ENCODE assay signal across 25 cellular contexts in genomic region chr5:180296778-180297177, GRCh38. TPM values are rescaled to one million over a fixed set of nuclear protein-coding genes. Genes with fewer than 3 reads are reported as not detected.
A peak's percentile ranks its signal among the peaks of the same experiment; 100 is the strongest.
DNase-seq lines count a peak whose midpoint lies in the region; FAIRE-seq and TF ChIP-seq lines count a peak whose summit lies in the region.
"Had no signal": no experiment of that assay in that cellular context is flagged by ENCODE, and none has a peak within 500 bp of the region (broad histone marks: within the 10 kb centered on the region; RNA-seq: fewer than 3 reads in every experiment).

No MANE protein-coding gene starts in this region.

- 64 to 73% methylated on average over 8 of the region's 8 CpGs for WGBS in tibial nerve, 2 donors

- in situ Hi-C loops in brain microvascular endothelial cell (cut with HindIII; ENCODE audit: low pct_ligation_motif_present, low sequenced_read_pairs) = no loop called here

- H3K4me3 Mint-ChIP-seq in nephron = peak overlapping the region in 2 of 3 experiments; percentile 38 to 40
- H3K4me3 Mint-ChIP-seq: activated CD8-positive, alpha-beta T cell treated with anti-CD3 and anti-CD28 coated beads for 36 hours; stimulated activated naive CD8-positive, alpha-beta T cell treated with anti-CD3 and anti-CD28 coated beads, Interleukin-15, Interleukin-2, amounts not matched to agents 100 ng/mL and 50 ng/mL, for 24 hours had no signal

- no peaks in the 10 kb centered on the region for H3K27me3 ChIP-seq in Karpas-422 (ENCODE audit: low read length)
- no peaks in the 10 kb centered on the region for H3K27me3 ChIP-seq in brain microvascular endothelial cell (replicated peaks)
- H3K27me3 ChIP-seq in tibial nerve = no peaks in the 10 kb centered on the region

- H3K27ac ChIP-seq in Karpas-422 (ENCODE audit: low read length) (no peak overlapping the region), brain microvascular endothelial cell (peak overlapping the region; percentile 41), tibial nerve (no peak overlapping the region)
- H3K27ac ChIP-seq: 22Rv1, prostate gland, RWPE1 had no signal

- no peak overlapping the region for H3K9ac ChIP-seq in Karpas-422 (ENCODE audit: low read length)

- H3K9me2 ChIP-seq in Karpas-422 (replicated peaks; ENCODE audit: insufficient read depth, low read length) = no peaks in the 10 kb centered on the region

- no peaks in the 10 kb centered on the region for H3K9me3 ChIP-seq in Karpas-422 (ENCODE audit: low read length)
- no peaks in the 10 kb centered on the region for H3K9me3 ChIP-seq in tibial nerve
- H3K9me3 ChIP-seq: neutrophil, prostate gland had no signal

- FAIRE-seq in H54 (lab: Jason Lieb, UNC) = no peak

- no peak for TF ChIP-seq EP300 in tibial nerve (IDR thresholded peaks at IDR 0.05)

- H3K27me3 Mint-ChIP-seq in nephron (ENCODE audit: low read depth) = peaks cover 3% of the 10 kb centered on the region

- H3K36me3 ChIP-seq in Karpas-422 (ENCODE audit: insufficient read depth, low read length) (no peaks in the 10 kb centered on the region), brain microvascular endothelial cell (replicated peaks) (peaks cover 15% of the 10 kb centered on the region), tibial nerve (peaks cover 0 to 14% (median 0%) of the 10 kb centered on the region in 3 donors)
- H3K36me3 ChIP-seq: neutrophil, prostate gland had no signal

- TF ChIP-seq CTCF in brain microvascular endothelial cell (IDR thresholded peaks at IDR 0.05; ENCODE audit: low read depth, low read length, missing control alignments) (peak; percentile 33), nephron (IDR thresholded peaks at IDR 0.05; ENCODE audit: unreplicated experiment in 3 of 3) (no peak), tibial nerve (IDR thresholded peaks at IDR 0.05) (no peak)

- H3K9me3 Mint-ChIP-seq in nephron = no peaks in the 10 kb centered on the region
- H3K9me3 Mint-ChIP-seq: activated CD8-positive, alpha-beta T cell treated with anti-CD3 and anti-CD28 coated beads for 36 hours; stimulated activated naive CD8-positive, alpha-beta T cell treated with anti-CD3 and anti-CD28 coated beads, Interleukin-15, Interleukin-2, amounts not matched to agents 100 ng/mL and 50 ng/mL, for 24 hours had no signal

- no peaks in the 10 kb centered on the region for H4K20me1 ChIP-seq in Karpas-422 (ENCODE audit: insufficient read depth, low read depth, low read length)

- H3K4me2 ChIP-seq in Karpas-422 (ENCODE audit: low read depth, low read length, poor library complexity, severe bottlenecking) = no peak overlapping the region

- no peak overlapping the region for H3K27ac Mint-ChIP-seq in nephron
- H3K27ac Mint-ChIP-seq: stimulated activated naive CD8-positive, alpha-beta T cell treated with anti-CD3 and anti-CD28 coated beads, Interleukin-15, Interleukin-2, amounts not matched to agents 100 ng/mL and 50 ng/mL, for 24 hours had no signal

- H3K4me3 ChIP-seq in Karpas-422 (ENCODE audit: low read length) (no peak overlapping the region), brain microvascular endothelial cell (ENCODE audit: low read depth, low read length) (no peak overlapping the region), tibial nerve (no peak overlapping the region)
- H3K4me3 ChIP-seq: prostate gland had no signal

- peaks cover 14% of the 10 kb centered on the region for H3K4me1 Mint-ChIP-seq in nephron

- H3K4me1 ChIP-seq in Karpas-422 (ENCODE audit: low read length) (peaks cover 12% of the 10 kb centered on the region), tibial nerve (peaks cover 0 to 9% (median 5%) of the 10 kb centered on the region in 4 donors)
- H3K4me1 ChIP-seq: prostate gland had no signal

- peaks cover 10% of the 10 kb centered on the region for H3K36me3 Mint-ChIP-seq in nephron (ENCODE audit: low read depth)

- DNase-seq in DMS 273 (lab: John Stamatoyannopoulos, UW; ENCODE audit: unreplicated experiment) (peak; percentile 29), DMS 273 treated with DMSO at 0.1 percent for 48 hours (lab: John Stamatoyannopoulos, UW) (no peak), Karpas-422 (peak; percentile 75), brain microvascular endothelial cell (no peak), NOMO-1 treated with dmso at 0.1 percent for 144 hours (lab: John Stamatoyannopoulos, UW; ENCODE audit: unreplicated experiment) (no peak), tibial nerve (ENCODE audit: low spot score in 2 of 2) (no peak), H54 (ENCODE audit: insufficient read length, low spot score) (no peak)
- DNase-seq: activated CD4-positive, alpha-beta T cell treated with anti-CD3 and anti-CD28 coated beads for 1 hour; activated CD8-positive, alpha-beta T cell treated with anti-CD3 and anti-CD28 coated beads for 36 hours; activated gamma-delta T cell; AML-193; central memory CD4-positive, alpha-beta T cell; DMS79; left cardiac atrium; mammary epithelial cell; NCI-H1092; NCI-H1930; NCI-H2227 treated with DMSO at 0.1 percent for 48 hours had no signal

- TF ChIP-seq POLR2A in tibial nerve (IDR thresholded peaks at IDR 0.05) (no peak), H54 (IDR thresholded peaks at IDR 0.05; ENCODE audit: low read depth, low read length) (no peak)

- peaks cover 11% of the 10 kb centered on the region; the same call in 1 of the 2 replicates for H3K79me2 ChIP-seq in Karpas-422 (ENCODE audit: low read length)

- no peak overlapping the region for H2AFZ ChIP-seq in Karpas-422 (ENCODE audit: low read length)

RNA-seq across cellular contexts. Expression of gene MAPK9, which starts 4.9 kb away (rescaled TPM):
- 26.8 and 33.0 TPM in 2 replicates for total RNA-seq in Karpas-422 (2014; rRNA removed; shearing (Covaris generic); ENCODE audit: low replicate concordance)
- total RNA-seq in tibial nerve = 10 to 100 TPM; 21.2 to 31.2 (median 27.5) TPM

RNA-seq across cellular contexts. Expression of gene GFPT2, which starts 56.4 kb away (rescaled TPM):
- 11.7 TPM in 1 of 2 replicates, not detected in the other for total RNA-seq in Karpas-422 (2014; rRNA removed; shearing (Covaris generic); ENCODE audit: low replicate concordance)
- 10 to 100 TPM; 36.1 to 64.5 (median 49.2) TPM for total RNA-seq in tibial nerve
- total RNA-seq: activated CD8-positive, alpha-beta T cell treated with anti-CD3 and anti-CD28 coated beads for 36 hours; T-helper 1 cell treated with Interleukin-12 subunit alpha and Interleukin-12 subunit beta and Interleukin-4 antibody, amounts not matched to agents 30 ng/mL and 1 ng/mL, for 36 hours had no signal

Comparison
In these comparisons a context has a peak if more than half of its experiments do, and no peak if none do; other contexts are left out.
1. DNase-seq: peak in DMS 273 (single experiment) and Karpas-422 (single experiment); none in DMS 273 treated with DMSO at 0.1 percent for 48 hours (single experiment), brain microvascular endothelial cell (single experiment), NOMO-1 treated with dmso at 0.1 percent for 144 hours (single experiment), tibial nerve (0 of 2) and H54 (single experiment).